In the genomic region with DNA sequence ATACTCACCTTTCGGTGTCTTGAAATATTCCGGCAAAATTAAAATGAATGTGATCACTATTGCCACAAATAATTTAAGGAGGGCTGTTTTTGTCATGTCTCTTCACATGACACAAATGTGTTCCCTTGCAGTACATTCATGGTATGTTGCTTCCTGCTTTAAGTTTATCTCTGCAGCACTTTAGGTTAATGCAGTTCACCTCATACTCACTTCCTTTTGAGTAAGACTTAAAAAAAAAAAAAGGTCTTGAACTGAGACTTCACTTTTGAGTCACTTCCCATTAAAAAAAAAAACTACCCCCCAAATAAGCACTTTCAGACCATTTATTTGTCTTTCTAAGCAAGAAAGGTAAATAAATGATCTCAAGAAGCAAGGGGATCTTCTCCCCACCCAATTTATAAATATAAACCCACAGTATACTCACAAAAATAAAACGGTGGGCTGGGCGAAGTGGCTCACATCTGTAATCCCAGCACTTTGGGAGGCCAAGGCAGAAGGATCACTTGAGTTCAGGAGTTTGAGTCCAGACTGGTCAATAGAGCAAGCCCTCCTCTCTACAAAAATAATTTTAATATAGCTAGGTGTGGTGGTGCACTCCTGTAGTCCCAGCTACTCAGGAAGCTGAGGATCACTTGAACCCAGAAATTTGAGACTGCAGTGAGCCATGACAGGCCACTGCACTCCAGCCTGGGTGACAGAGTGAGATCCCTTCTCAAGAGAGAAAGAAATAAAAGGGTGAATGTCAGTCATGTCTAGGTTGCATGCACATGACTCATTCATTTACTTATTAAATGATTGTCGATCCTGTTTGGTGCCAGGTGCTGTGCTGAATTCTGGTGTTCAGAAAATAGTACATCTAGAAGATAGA, we compare ENCODE assay signal across 1 cellular context.
TF ChIP-seq lines count a peak whose summit lies in the region.

A gene with protein sequence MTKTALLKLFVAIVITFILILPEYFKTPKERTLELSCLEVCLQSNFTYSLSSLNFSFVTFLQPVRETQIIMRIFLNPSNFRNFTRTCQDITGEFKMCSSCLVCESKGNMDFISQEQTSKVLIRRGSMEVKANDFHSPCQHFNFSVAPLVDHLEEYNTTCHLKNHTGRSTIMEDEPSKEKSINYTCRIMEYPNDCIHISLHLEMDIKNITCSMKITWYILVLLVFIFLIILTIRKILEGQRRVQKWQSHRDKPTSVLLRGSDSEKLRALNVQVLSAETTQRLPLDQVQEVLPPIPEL (minus strand): TSS at position 192 of the 868 bp plus-strand sequence. CDS start 96 bp downstream, at position 96.

TF ChIP-seq in GM12878, 131 proteins besides CTCF, POLR2A, EP300 and RAD21 (continued from another document):
- TF ChIP-seq RUNX3 (IDR thresholded peaks at IDR 0.05; ENCODE audit: low read length) (peak; percentile 73), BCL3 (IDR thresholded peaks at IDR 0.05; ENCODE audit: borderline replicate concordance, insufficient read depth, low read depth, low read length, poor library complexity, severe bottlenecking) (peak; percentile 49), SPI1 (IDR thresholded peaks at IDR 0.05; ENCODE audit: borderline replicate concordance, insufficient read depth, low read depth, low read length) (peak; percentile 72; the same call in 1 of the 2 replicates), ZNF384 (IDR thresholded peaks at IDR 0.05; ENCODE audit: borderline replicate concordance, low read depth, low read length) (peak; percentile 99), CBFB (IDR thresholded peaks at IDR 0.05; ENCODE audit: low read depth) (peak; percentile 16; the same call in 1 of the 2 replicates), GABPA (IDR thresholded peaks at IDR 0.05; ENCODE audit: low read depth) (peak; percentile 66), ZBTB40 (IDR thresholded peaks at IDR 0.05; ENCODE audit: borderline replicate concordance) (peak; percentile 39; the same call in 1 of the 2 replicates), RCOR1 (conservative IDR thresholded peaks at IDR 0.05; ENCODE audit: low read depth, low read length) (0 out of 2 replicates have a peak, but pooled peaks have one; percentile 49), MYC (IDR thresholded peaks at IDR 0.05; ENCODE audit: insufficient read depth, insufficient read length, insufficient replicate concordance, low read length, severe bottlenecking) (no peak), BRCA1 (IDR thresholded peaks at IDR 0.05; ENCODE audit: low read depth, low read length) (no peak), EZH2 (IDR thresholded peaks at IDR 0.05; ENCODE audit: borderline replicate concordance, control insufficient read depth, low read depth, low read length) (no peak), SIX5 (IDR thresholded peaks at IDR 0.05; ENCODE audit: low read depth, low read length, severe bottlenecking) (no peak), HDAC2 (IDR thresholded peaks at IDR 0.05) (no peak), NR2F1 (conservative IDR thresholded peaks at IDR 0.05) (peak; percentile 97), HSF1 (IDR thresholded peaks at IDR 0.05; ENCODE audit: low read depth, low read length) (no peak), CEBPB (IDR thresholded peaks at IDR 0.05; ENCODE audit: borderline replicate concordance in 1 of 2, low read depth in 2 of 2, low read length in 2 of 2) (peak in 1 of 2 experiments; percentile 77; a peak in 1 of 4 replicates), MTA2 (IDR thresholded peaks at IDR 0.05; ENCODE audit: low read depth) (peak; percentile 77), CHD2 (IDR thresholded peaks at IDR 0.05; ENCODE audit: borderline replicate concordance, low read depth, low read length) (0 out of 2 replicates have a peak, but pooled peaks have one; percentile 29), DPF2 (IDR thresholded peaks at IDR 0.05) (peak; percentile 61), E2F8 (IDR thresholded peaks at IDR 0.05; ENCODE audit: low read depth, partially characterized antibody) (no peak), TCF12 (IDR thresholded peaks at IDR 0.05; ENCODE audit: low read depth, low read length) (peak; percentile 74; the same call in 1 of the 2 replicates), SRF (IDR thresholded peaks at IDR 0.05; ENCODE audit: low read depth in 2 of 2, low read length in 2 of 2) (0 out of 4 replicates have a peak, but pooled peaks of 1 of the 2 experiments have one; percentile 12), MEF2A (IDR thresholded peaks at IDR 0.05; ENCODE audit: insufficient read depth, low read depth, low read length) (peak; percentile 87), POLR2AphosphoS5 (IDR thresholded peaks at IDR 0.05; ENCODE audit: low read length) (0 out of 2 replicates have a peak, but pooled peaks have one; percentile 45), SUZ12 (IDR thresholded peaks at IDR 0.05; ENCODE audit: unreplicated experiment) (no peak), SIN3A (IDR thresholded peaks at IDR 0.05; ENCODE audit: low read depth, low read length) (0 out of 2 replicates have a peak, but pooled peaks have one; percentile 47)
- TF ChIP-seq, protein P1, sequence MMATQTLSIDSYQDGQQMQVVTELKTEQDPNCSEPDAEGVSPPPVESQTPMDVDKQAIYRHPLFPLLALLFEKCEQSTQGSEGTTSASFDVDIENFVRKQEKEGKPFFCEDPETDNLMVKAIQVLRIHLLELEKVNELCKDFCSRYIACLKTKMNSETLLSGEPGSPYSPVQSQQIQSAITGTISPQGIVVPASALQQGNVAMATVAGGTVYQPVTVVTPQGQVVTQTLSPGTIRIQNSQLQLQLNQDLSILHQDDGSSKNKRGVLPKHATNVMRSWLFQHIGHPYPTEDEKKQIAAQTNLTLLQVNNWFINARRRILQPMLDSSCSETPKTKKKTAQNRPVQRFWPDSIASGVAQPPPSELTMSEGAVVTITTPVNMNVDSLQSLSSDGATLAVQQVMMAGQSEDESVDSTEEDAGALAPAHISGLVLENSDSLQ (IDR thresholded peaks at IDR 0.05): peak; percentile 93
